12 cellular contexts compared by ENCODE assay signal in the genomic region with DNA sequence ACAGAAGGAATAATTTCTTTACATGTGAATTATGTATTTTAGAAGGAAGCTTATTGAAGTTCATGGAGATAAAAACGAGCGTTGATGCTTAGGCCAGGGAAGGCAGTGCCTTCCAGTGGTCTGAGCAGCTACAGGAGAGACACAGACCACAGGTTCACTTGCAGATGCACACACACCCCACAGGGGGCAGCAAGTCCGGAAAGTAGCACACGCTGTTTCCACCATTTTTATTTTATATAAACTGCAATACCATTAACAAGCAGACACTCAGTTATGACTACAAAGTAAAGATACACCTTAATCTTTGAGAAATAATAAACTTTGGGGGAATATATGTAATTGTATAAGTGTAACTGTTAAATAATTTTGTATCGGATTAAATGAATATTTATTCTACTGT. TPM values are rescaled to one million over a fixed set of nuclear protein-coding genes. Genes with fewer than 3 reads are reported as not detected.
DNase-seq lines count a peak whose midpoint lies in the region; ATAC-seq and TF ChIP-seq lines count a peak whose summit lies in the region.
"Had no signal": no experiment of that assay in that cellular context is flagged by ENCODE, and none has a peak within 500 bp of the region (broad histone marks: within the 10 kb centered on the region; RNA-seq: fewer than 3 reads in every experiment).

No MANE protein-coding gene starts in this region.

- in situ Hi-C loops in Panc1 (cut with HindIII; ENCODE audit: low pct_unique_long_range_greater_than_20kb, low sequenced_read_pairs): no loop called here

- H3K4me2 ChIP-seq in hepatocyte: no peak overlapping the region

- no peak overlapping the region for H2AFZ ChIP-seq in hepatocyte

- 72% methylated on average over 5 of the region's 5 CpGs for WGBS in hepatocyte (ENCODE audit: low lambda C conversion rate, missing lambda C conversion rate)

- H3K4me3 Mint-ChIP-seq in natural killer cell: no peak overlapping the region
- H3K4me3 Mint-ChIP-seq: activated CD4-positive, alpha-beta memory T cell treated with anti-CD3 and anti-CD28 coated beads for 36 hours; CD4-positive, alpha-beta T cell had no signal

- H3K36me3 ChIP-seq in left ventricle myocardium inferior (no peaks in the 10 kb centered on the region), right atrium auricular region (no peaks in the 10 kb centered on the region), Panc1 (ENCODE audit: control insufficient read depth, insufficient read depth, low read length) (no peaks in the 10 kb centered on the region), hepatocyte (replicated peaks; ENCODE audit: insufficient read depth, low read depth) (no peaks in the 10 kb centered on the region)

- H3K4me1 Mint-ChIP-seq in natural killer cell: no peaks in the 10 kb centered on the region

- CTCF ChIA-PET in Panc1 (lab: Charles Lee): no interaction called here

- ATAC-seq in Panc1 (peak; percentile 92), natural killer cell (no peak), GM19467 (IDR thresholded peaks at IDR 0.05; ENCODE audit: unreplicated experiment) (no peak), GM18873 (IDR thresholded peaks at IDR 0.05; ENCODE audit: low FRiP score, unreplicated experiment) (no peak)

- no peak overlapping the region for H3K27ac Mint-ChIP-seq in natural killer cell
- H3K27ac Mint-ChIP-seq: activated CD4-positive, alpha-beta memory T cell treated with anti-CD3 and anti-CD28 coated beads for 36 hours; CD4-positive, alpha-beta T cell had no signal

- H3K4me1 ChIP-seq in left ventricle myocardium inferior (no peaks in the 10 kb centered on the region), right atrium auricular region (no peaks in the 10 kb centered on the region), Panc1 (ENCODE audit: control insufficient read depth, insufficient read depth, low read length) (no peaks in the 10 kb centered on the region), hepatocyte (ENCODE audit: insufficient read depth) (peaks cover 5% of the 10 kb centered on the region)

- peaks cover 26 to 46% of the 10 kb centered on the region in 2 donors for H3K27me3 Mint-ChIP-seq in natural killer cell (ENCODE audit: low read depth in 2 of 2)

- H3K9me2 ChIP-seq in hepatocyte (replicated peaks; ENCODE audit: insufficient read depth): no peaks in the 10 kb centered on the region

- H3K9me3 ChIP-seq in left ventricle myocardium inferior (replicated peaks) (no peaks in the 10 kb centered on the region), right atrium auricular region (no peaks in the 10 kb centered on the region), Panc1 (ENCODE audit: control insufficient read depth, insufficient read depth, low read depth, low read length) (no peaks in the 10 kb centered on the region), hepatocyte (ENCODE audit: low read depth) (no peaks in the 10 kb centered on the region)

- POLR2A ChIA-PET in Panc1 (lab: Charles Lee): no interaction called here

- DNase-seq in left ventricle myocardium inferior (no peak), right atrium auricular region (ENCODE audit: low spot score) (no peak), Panc1 (ENCODE audit: low read depth, low spot score) (no peak), hepatocyte (ENCODE audit: low spot score) (no peak), NCI-H446 treated with DMSO at 0.1 percent for 48 hours (lab: John Stamatoyannopoulos, UW) (no peak), natural killer cell (no peak)
- DNase-seq: activated CD4-positive, alpha-beta memory T cell treated with anti-CD3 and anti-CD28 coated beads for 36 hours; anterior cingulate cortex; CD4-positive, alpha-beta T cell had no signal

- H3K4me3 ChIP-seq in left ventricle myocardium inferior (no peak overlapping the region), right atrium auricular region (no peak overlapping the region), Panc1 (ENCODE audit: low read depth in 2 of 2, low read length in 2 of 2) (peak overlapping the region; percentile 11 to 41; a peak in 3 of 4 replicates), hepatocyte (no peak overlapping the region)

- intact Hi-C loops in left ventricle myocardium inferior (cut with micrococcal nuclease): no loop called here
- intact Hi-C loops in Panc1 (cut with micrococcal nuclease; ENCODE audit: unreplicated experiment): no loop called here
- intact Hi-C loops in natural killer cell (cut with micrococcal nuclease): no loop called here

- no TSS peak for BruUV-seq in Panc1 (replicated peaks; lab: Mats Ljungman, UMichigan)

- H3K79me2 ChIP-seq in hepatocyte: no peaks in the 10 kb centered on the region

- no peaks in the 10 kb centered on the region for H4K20me1 ChIP-seq in hepatocyte (ENCODE audit: insufficient read depth, poor library complexity, severe bottlenecking)

- H3K36me3 Mint-ChIP-seq in natural killer cell: no peaks in the 10 kb centered on the region
- H3K36me3 Mint-ChIP-seq: activated CD4-positive, alpha-beta memory T cell treated with anti-CD3 and anti-CD28 coated beads for 36 hours had no signal

- H3K27ac ChIP-seq in left ventricle myocardium inferior (replicated peaks) (no peak overlapping the region), right atrium auricular region (no peak overlapping the region), Panc1 (ENCODE audit: low read length) (no peak overlapping the region), hepatocyte (no peak overlapping the region)

- TF ChIP-seq CTCF in left ventricle myocardium inferior (IDR thresholded peaks at IDR 0.05; ENCODE audit: borderline replicate concordance): peak; percentile 24
- peak in 1 of 2 donors; percentile 25 for TF ChIP-seq CTCF in right atrium auricular region (IDR thresholded peaks at IDR 0.05)
- TF ChIP-seq CTCF in Panc1 (IDR thresholded peaks at IDR 0.05): peak; percentile 90
- TF ChIP-seq CTCF in hepatocyte (IDR thresholded peaks at IDR 0.05; ENCODE audit: poor library complexity): peak; percentile 34
- TF ChIP-seq CTCF in natural killer cell (IDR thresholded peaks at IDR 0.05): no peak

- no peaks in the 10 kb centered on the region for H3K9me3 Mint-ChIP-seq in natural killer cell
- H3K9me3 Mint-ChIP-seq: CD4-positive, alpha-beta T cell had no signal

- H3K27me3 ChIP-seq in left ventricle myocardium inferior (ENCODE audit: low read depth): peaks cover 90% of the 10 kb centered on the region
- no peaks in the 10 kb centered on the region for H3K27me3 ChIP-seq in right atrium auricular region
- no peaks in the 10 kb centered on the region for H3K27me3 ChIP-seq in Panc1 (ENCODE audit: control insufficient read depth, insufficient read depth, low read length)
- H3K27me3 ChIP-seq in hepatocyte: no peaks in the 10 kb centered on the region

RNA-seq across cellular contexts. Expression of a gene that starts 13.5 kb away (rescaled TPM):
- 2.3 TPM for total RNA-seq in left ventricle myocardium inferior
- total RNA-seq in right atrium auricular region: 1 to 10 TPM; 1.5 to 2.0 TPM
- total RNA-seq in Panc1 (2021; ENCODE audit: unreplicated experiment): 3.3 TPM
- 8.0 TPM for polyA plus RNA-seq in Panc1 (2012; ENCODE audit: insufficient read length)
- total RNA-seq in hepatocyte: 8.2 and 9.2 TPM in 2 replicates
- 7.4 and 8.8 TPM in 2 replicates for polyA plus RNA-seq in hepatocyte
- not detected for total RNA-seq in natural killer cell
- total RNA-seq: activated CD4-positive, alpha-beta memory T cell treated with anti-CD3 and anti-CD28 coated beads for 36 hours; CD4-positive, alpha-beta T cell; myocyte had no signal

Comparison
In these comparisons a context has a peak if more than half of its experiments do, and no peak if none do; other contexts are left out.
1. H3K4me3 ChIP-seq: peak in Panc1 (2 of 2); none in left ventricle myocardium inferior (single experiment), right atrium auricular region (0 of 2) and hepatocyte (single experiment).